8 cellular contexts compared by ENCODE assay signal in genomic region chr3:172836390-172836997, GRCh38.
DNase-seq lines count a peak whose midpoint lies in the region; ATAC-seq and TF ChIP-seq lines count a peak whose summit lies in the region.

No MANE protein-coding gene starts in this region.

- H2AFZ ChIP-seq in DND-41 (ENCODE audit: low read depth, low read length) = no peak overlapping the region
- no peak overlapping the region for H2AFZ ChIP-seq in SK-N-SH (ENCODE audit: low read depth)

- ATAC-seq in DND-41 (ENCODE audit: insufficient read depth, low read depth) = peak; percentile 73
- peak; percentile 75 for ATAC-seq in GM21360 (IDR thresholded peaks at IDR 0.05; ENCODE audit: unreplicated experiment)

- CTCF ChIA-PET in SK-N-SH (lab: Yijun Ruan, JAX) = interaction anchor here (0.6 to 1.5 kb wide), 16 partner anchors 9 to 1042 kb away, joined by 3 to 7 read pairs (median 3); no protein-coding TSS in a partner anchor

- H3K27ac ChIP-seq in DND-41 (ENCODE audit: low read length) = no peak overlapping the region
- no peak overlapping the region for H3K27ac ChIP-seq in SK-N-SH (ENCODE audit: low read depth in 2 of 2, low read length in 1 of 2)

- H4K20me1 ChIP-seq in DND-41 (ENCODE audit: insufficient read depth, low read length) (no peaks in the 10 kb centered on the region), SK-N-SH (ENCODE audit: insufficient read depth) (no peaks in the 10 kb centered on the region)

- H3F3A ChIP-seq in SK-N-SH (replicated peaks; ENCODE audit: insufficient read depth) = no peaks in the 10 kb centered on the region

- 40% methylated on average over 6 of the region's 6 CpGs for WGBS in SK-N-SH (ENCODE audit: low lambda C conversion rate)

- peak; percentile 73 for TF ChIP-seq RAD21 in SK-N-SH (IDR thresholded peaks at IDR 0.05; ENCODE audit: low read length)

- H3K36me3 ChIP-seq in DND-41 (ENCODE audit: insufficient read depth, low read length) = no peaks in the 10 kb centered on the region
- no peaks in the 10 kb centered on the region for H3K36me3 ChIP-seq in MG63
- no peaks in the 10 kb centered on the region for H3K36me3 ChIP-seq in SK-N-SH (replicated peaks in 1 of 2; ENCODE audit: control insufficient read depth in 1 of 2, insufficient read depth in 2 of 2, low read length in 1 of 2)

- H3K79me2 ChIP-seq in DND-41 (ENCODE audit: insufficient read depth, low read length) (no peaks in the 10 kb centered on the region), SK-N-SH (ENCODE audit: insufficient read depth) (no peaks in the 10 kb centered on the region)

- H3K9ac ChIP-seq in DND-41 (ENCODE audit: low read depth, low read length) = no peak overlapping the region
- H3K9ac ChIP-seq in SK-N-SH = no peak overlapping the region

- POLR2A ChIA-PET in SK-N-SH (lab: Yijun Ruan, JAX) = no interaction called here

- H3K4me3 ChIP-seq in DND-41 (ENCODE audit: low read depth in 1 of 2, low read length in 2 of 2) = no peak overlapping the region
- H3K4me3 ChIP-seq in MG63 = no peak overlapping the region
- H3K4me3 ChIP-seq in SK-N-SH (ENCODE audit: low read depth in 2 of 2, low read length in 1 of 2) = no peak overlapping the region; a peak in 1 of 4 replicates

- H3K27me3 ChIP-seq in DND-41 (ENCODE audit: insufficient read depth, low read length, poor library complexity) (peaks cover 3% of the 10 kb centered on the region), MG63 (peaks cover 60% of the 10 kb centered on the region), SK-N-SH (ENCODE audit: insufficient read depth) (no peaks in the 10 kb centered on the region)

- no peaks in the 10 kb centered on the region for H3K9me3 ChIP-seq in DND-41 (ENCODE audit: insufficient read depth, low read length, severe bottlenecking)
- no peaks in the 10 kb centered on the region for H3K9me3 ChIP-seq in MG63
- no peaks in the 10 kb centered on the region for H3K9me3 ChIP-seq in SK-N-SH

- TF ChIP-seq CTCF in DND-41 (IDR thresholded peaks at IDR 0.05; ENCODE audit: borderline replicate concordance, extremely low read depth, low read length, poor library complexity, severe bottlenecking) = peak; percentile 74
- TF ChIP-seq CTCF in SK-N-SH (IDR thresholded peaks at IDR 0.05) = peak; percentile 75

- H3K4me1 ChIP-seq in DND-41 (ENCODE audit: insufficient read depth, low read length) (no peaks in the 10 kb centered on the region), SK-N-SH (ENCODE audit: control insufficient read depth in 1 of 2, insufficient read depth in 2 of 2, low read depth in 1 of 2, low read length in 1 of 2) (no peaks in the 10 kb centered on the region)

- no peak overlapping the region for H3K4me2 ChIP-seq in DND-41 (ENCODE audit: insufficient read depth, low read length)
- H3K4me2 ChIP-seq in SK-N-SH = no peak overlapping the region

- H3K9me2 ChIP-seq in SK-N-SH = no peaks in the 10 kb centered on the region

- TF ChIP-seq EP300 in SK-N-SH (IDR thresholded peaks at IDR 0.05; ENCODE audit: borderline replicate concordance in 1 of 2, low read depth in 1 of 2, low read length in 1 of 2) = no peak

- DNase-seq in DND-41 (peak; percentile 36), MG63 (peak; percentile 17), SK-N-SH (peak; percentile 27), foreskin melanocyte (peak; percentile 30), renal cortical epithelial cell (ENCODE audit: low read depth) (peak; percentile 47), HPDE6-E6E7 (ENCODE audit: extremely low spot score) (no peak), GM19238 (ENCODE audit: insufficient read length, low spot score) (no peak)

TF ChIP-seq in SK-N-SH, 30 proteins besides CTCF, POLR2A, EP300 and RAD21:
- TF ChIP-seq MEF2A (IDR thresholded peaks at IDR 0.05; ENCODE audit: borderline replicate concordance, low read depth) (no peak), SMC3 (IDR thresholded peaks at IDR 0.05; ENCODE audit: low read depth, low read length) (peak; percentile 45; the same call in 1 of the 2 replicates), GABPA (IDR thresholded peaks at IDR 0.05; ENCODE audit: low read depth) (no peak), EZH2phosphoT487 (IDR thresholded peaks at IDR 0.05; ENCODE audit: borderline replicate concordance, low read depth) (no peak), FOSL2 (IDR thresholded peaks at IDR 0.05; ENCODE audit: borderline replicate concordance, low read depth) (no peak)

Comparison
In these comparisons a context has a peak if more than half of its experiments do, and no peak if none do; other contexts are left out.
1. DNase-seq: peak in DND-41 (single experiment), MG63 (single experiment), SK-N-SH (single experiment), foreskin melanocyte (single experiment) and renal cortical epithelial cell (single experiment); none in HPDE6-E6E7 (single experiment) and GM19238 (single experiment).